8 cellular contexts compared by ENCODE assay signal in the genomic region with DNA sequence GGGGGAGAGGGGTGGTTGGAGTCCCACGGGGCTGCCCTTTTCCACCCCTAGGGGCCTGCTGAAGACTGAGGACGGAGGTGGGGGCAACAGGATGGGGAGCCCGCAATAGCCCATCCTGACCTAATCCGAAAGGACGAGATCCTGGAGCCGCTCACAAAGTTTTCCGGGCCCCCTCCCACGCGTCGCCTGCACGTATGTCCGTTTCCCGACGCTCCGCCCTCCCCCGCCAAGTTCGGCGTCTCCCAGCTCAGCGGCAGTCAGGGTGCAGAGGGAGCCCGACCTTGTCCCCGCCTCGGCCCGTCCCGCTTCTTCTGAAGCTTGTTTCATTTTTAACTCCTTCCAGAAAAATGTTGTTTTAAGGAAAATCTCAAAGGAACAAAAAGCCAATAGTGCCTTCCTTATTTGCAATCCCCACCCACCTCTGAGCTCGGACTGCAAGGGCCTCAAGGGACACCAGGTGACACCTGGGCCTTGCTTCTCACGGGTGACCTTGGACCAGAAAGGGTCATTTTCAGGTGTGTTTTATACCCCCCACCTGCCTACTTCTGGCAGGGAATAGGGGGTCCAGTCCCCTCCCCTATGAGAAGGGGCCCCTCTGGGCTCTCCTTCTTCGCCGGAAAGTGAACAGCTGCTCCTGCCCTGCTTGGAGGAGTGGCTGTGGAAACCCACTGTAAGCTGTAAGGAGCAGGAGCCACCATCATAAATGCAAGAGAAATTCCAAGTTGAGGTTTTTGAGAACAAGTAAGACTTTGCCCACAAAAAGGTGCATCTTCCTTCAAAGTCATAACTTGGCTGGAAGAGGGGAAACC. TPM values are rescaled to one million over a fixed set of nuclear protein-coding genes. Genes with fewer than 3 reads are reported as not detected.
DNase-seq lines count a peak whose midpoint lies in the region; ATAC-seq and TF ChIP-seq lines count a peak whose summit lies in the region.

No MANE protein-coding gene starts in this region.

- no peaks in the 10 kb centered on the region for H3K9me3 Mint-ChIP-seq in activated T-helper 2 cell treated with anti-CD3 and anti-CD28 coated beads, Interferon-gamma antibody, Interleukin-2, Interleukin-4, amounts not matched to agents 10 μg/mL and 5 μg/mL and 100 μg/mL, durations not matched to agents 14 hours and 24 hours and 36 hours

- H3K27me3 ChIP-seq in H7 (ENCODE audit: control insufficient read depth, insufficient read depth, low read length) (peaks cover 22% of the 10 kb centered on the region), iPS-15b (ENCODE audit: control insufficient read depth, insufficient read depth, low read length) (peaks cover 13% of the 10 kb centered on the region), skeletal muscle satellite cell (ENCODE audit: control insufficient read depth, insufficient read depth, low read length) (peaks cover 47% of the 10 kb centered on the region)

- H3K4me1 ChIP-seq in iPS-15b (ENCODE audit: control insufficient read depth, insufficient read depth, low read length), result peaks cover 3% of the 10 kb centered on the region
- H3K4me1 ChIP-seq in skeletal muscle satellite cell (ENCODE audit: control insufficient read depth, insufficient read depth, low read length), result peaks cover 11% of the 10 kb centered on the region

- peaks cover 41% of the 10 kb centered on the region for H3K27me3 Mint-ChIP-seq in activated T-helper 2 cell treated with anti-CD3 and anti-CD28 coated beads, Interferon-gamma antibody, Interleukin-2, Interleukin-4, amounts not matched to agents 10 μg/mL and 5 μg/mL and 100 μg/mL, durations not matched to agents 14 hours and 24 hours and 36 hours (ENCODE audit: low read depth)

- peaks cover 5% of the 10 kb centered on the region for H3K4me1 Mint-ChIP-seq in activated T-helper 2 cell treated with anti-CD3 and anti-CD28 coated beads, Interferon-gamma antibody, Interleukin-2, Interleukin-4, amounts not matched to agents 10 μg/mL and 5 μg/mL and 100 μg/mL, durations not matched to agents 14 hours and 24 hours and 36 hours (ENCODE audit: low read depth)

- ATAC-seq in omental fat pad (ENCODE audit: low FRiP score) (no peak), HG02610 (IDR thresholded peaks at IDR 0.05; ENCODE audit: unreplicated experiment) (no peak)

- H3K9ac ChIP-seq in iPS-15b (ENCODE audit: low read depth, low read length) (no peak overlapping the region), skeletal muscle satellite cell (ENCODE audit: low read depth, low read length) (no peak overlapping the region)

- H3K4me3 ChIP-seq in H7 (ENCODE audit: insufficient read depth, low read depth, low read length), result peak overlapping the region; percentile 71
- peak overlapping the region; percentile 78 for H3K4me3 ChIP-seq in iPS-15b (ENCODE audit: low read depth, low read length)
- H3K4me3 ChIP-seq in skeletal muscle satellite cell (ENCODE audit: low read length), result peak overlapping the region; percentile 52

- H3K27ac Mint-ChIP-seq in activated T-helper 2 cell treated with anti-CD3 and anti-CD28 coated beads, Interferon-gamma antibody, Interleukin-2, Interleukin-4, amounts not matched to agents 10 μg/mL and 5 μg/mL and 100 μg/mL, durations not matched to agents 14 hours and 24 hours and 36 hours, result no peak overlapping the region

- H3K4me2 ChIP-seq in skeletal muscle satellite cell (ENCODE audit: low read length), result peak overlapping the region; percentile 87

- intact Hi-C loops in activated T-helper 2 cell treated with anti-CD3 and anti-CD28 coated beads, Interferon-gamma antibody, Interleukin-2, Interleukin-4, amounts not matched to agents 10 μg/mL and 5 μg/mL and 100 μg/mL, durations not matched to agents 14 hours and 24 hours and 36 hours (cut with micrococcal nuclease), result no loop called here

- H3K4me3 Mint-ChIP-seq in activated T-helper 2 cell treated with anti-CD3 and anti-CD28 coated beads, Interferon-gamma antibody, Interleukin-2, Interleukin-4, amounts not matched to agents 10 μg/mL and 5 μg/mL and 100 μg/mL, durations not matched to agents 14 hours and 24 hours and 36 hours (ENCODE audit: low read depth), result peak overlapping the region; percentile 47

- no peaks in the 10 kb centered on the region for H3K36me3 ChIP-seq in H7 (replicated peaks; ENCODE audit: control insufficient read depth, insufficient read depth, low read length)
- H3K36me3 ChIP-seq in iPS-15b (ENCODE audit: control insufficient read depth, insufficient read depth, low read length), result no peaks in the 10 kb centered on the region
- no peaks in the 10 kb centered on the region for H3K36me3 ChIP-seq in skeletal muscle satellite cell (ENCODE audit: insufficient read depth, low read length)

- no peaks in the 10 kb centered on the region for H3K36me3 Mint-ChIP-seq in activated T-helper 2 cell treated with anti-CD3 and anti-CD28 coated beads, Interferon-gamma antibody, Interleukin-2, Interleukin-4, amounts not matched to agents 10 μg/mL and 5 μg/mL and 100 μg/mL, durations not matched to agents 14 hours and 24 hours and 36 hours (ENCODE audit: low read depth)

- DNase-seq in H7 (peak; percentile 77), NCI-H2029 (lab: John Stamatoyannopoulos, UW) (no peak), putamen (ENCODE audit: low spot score) (no peak), omental fat pad (ENCODE audit: low spot score) (no peak)
- no peak for DNase-seq in activated T-helper 2 cell treated with anti-CD3 and anti-CD28 coated beads, Interferon-gamma antibody, Interleukin-2, Interleukin-4, amounts not matched to agents 10 μg/mL and 5 μg/mL and 100 μg/mL, durations not matched to agents 14 hours and 24 hours and 36 hours (ENCODE audit: low spot score)

- no peak for TF ChIP-seq CTCF in omental fat pad (IDR thresholded peaks at IDR 0.05)

- H3K9me3 ChIP-seq in iPS-15b (ENCODE audit: control insufficient read depth, insufficient read depth, low read length) (no peaks in the 10 kb centered on the region), skeletal muscle satellite cell (replicated peaks; ENCODE audit: low read length) (no peaks in the 10 kb centered on the region)

RNA-seq across cellular contexts. Expression of gene ZNF423, which starts 3.4 kb away (rescaled TPM):
- total RNA-seq in H7 (2014; rRNA removed; shearing (Covaris generic)), result 42.9 and 43.6 TPM in 2 replicates
- total RNA-seq in activated T-helper 2 cell treated with anti-CD3 and anti-CD28 coated beads, Interferon-gamma antibody, Interleukin-2, Interleukin-4, amounts not matched to agents 10 μg/mL and 5 μg/mL and 100 μg/mL, durations not matched to agents 14 hours and 24 hours and 36 hours, result not detected in 2 replicates
- total RNA-seq in skeletal muscle satellite cell (2012; rRNA removed), result 1.0 and 1.3 TPM in 2 replicates
- 10 to 100 TPM in 1 of 4 donors, 1 to 10 TPM in 3; 6.6 to 22.9 (median 8.6) TPM for total RNA-seq in omental fat pad
